Comparison of ENCODE assay signal across 8 cellular contexts in the genomic region with DNA sequence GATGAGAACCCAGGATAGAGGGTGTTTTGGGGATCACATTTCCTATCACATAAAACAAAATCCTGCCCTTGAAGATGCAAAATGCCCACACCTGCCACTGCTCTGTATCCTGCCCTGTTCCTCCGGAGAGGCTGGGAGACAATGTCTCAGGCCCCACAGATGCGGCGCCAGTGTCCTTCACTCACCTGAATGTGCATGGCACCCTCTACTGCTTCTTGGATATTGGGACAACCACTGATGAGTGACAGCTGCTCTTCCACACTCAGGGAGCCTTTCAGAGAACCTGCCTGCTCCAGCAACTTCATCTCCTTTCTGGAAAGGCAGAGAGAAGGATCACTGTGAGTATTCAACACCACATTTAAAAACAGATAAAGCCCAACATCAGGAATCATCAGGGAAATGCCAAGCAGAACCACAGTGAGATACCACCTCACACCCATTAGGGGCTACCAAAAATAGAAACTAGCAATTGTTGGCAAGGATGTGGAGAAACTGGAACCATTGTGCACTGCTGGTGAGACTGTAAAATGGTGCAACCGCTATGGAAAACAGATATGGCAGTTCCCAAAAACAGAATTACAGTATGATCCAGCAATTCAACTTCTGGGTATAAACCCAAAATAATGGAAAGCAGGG. TPM values are rescaled to one million over a fixed set of nuclear protein-coding genes. Genes with fewer than 3 reads are reported as not detected.
DNase-seq lines count a peak whose midpoint lies in the region; ATAC-seq and TF ChIP-seq lines count a peak whose summit lies in the region.

No MANE protein-coding gene starts in this region.

- in situ Hi-C loops in IMR-90 (cut with MboI; ENCODE audit: low sequenced_read_pairs): no loop called here

- H3K27me3 ChIP-seq in IMR-90 (ENCODE audit: control insufficient read depth, insufficient read depth, low read length) (no peaks in the 10 kb centered on the region), WERI-Rb-1 (ENCODE audit: insufficient read depth, low read depth, severe bottlenecking) (no peaks in the 10 kb centered on the region), neural cell (ENCODE audit: insufficient read depth, low read depth, low read length) (no peaks in the 10 kb centered on the region)

- POLR2A ChIA-PET in IMR-90 (lab: Charles Lee; ENCODE audit: unreplicated experiment): no interaction called here

- dilution Hi-C loops in IMR-90 (cut with HindIII; ENCODE audit: low sequenced_read_pairs, unreplicated experiment): loop anchor here (25.0 kb wide), 1 partner anchor 302 kb away; a partner anchor contains a TSS

- TF ChIP-seq CTCF in IMR-90 (conservative IDR thresholded peaks at IDR 0.05; ENCODE audit: low read depth, low read length): peak; percentile 81
- peak; percentile 26; the same call in 1 of the 2 replicates for TF ChIP-seq CTCF in WERI-Rb-1 (IDR thresholded peaks at IDR 0.05; ENCODE audit: low read depth, low read length)
- TF ChIP-seq CTCF in neural cell (IDR thresholded peaks at IDR 0.05; ENCODE audit: poor library complexity, severe bottlenecking): peak; percentile 76

- no peaks in the 10 kb centered on the region for H3K79me1 ChIP-seq in IMR-90 (ENCODE audit: low read depth in 1 of 2, low read length in 2 of 2)

- H3F3A ChIP-seq in neural cell (ENCODE audit: insufficient read depth, low read length, poor library complexity, severe bottlenecking): no peaks in the 10 kb centered on the region

- H3K4ac ChIP-seq in IMR-90 (ENCODE audit: low read depth, low read length): no peak overlapping the region

- intact Hi-C loops in IMR-90 (cut with micrococcal nuclease): loop anchor here (1.0 kb wide), 2 partner anchors 292 to 307 kb away; no protein-coding TSS in a partner anchor

- H2BK120ac ChIP-seq in IMR-90 (ENCODE audit: low read depth, low read length): no peak overlapping the region

- no peak overlapping the region for H2AK9ac ChIP-seq in IMR-90 (replicated peaks; ENCODE audit: low read depth, low read length, poor library complexity)

- H3K9ac ChIP-seq in IMR-90 (ENCODE audit: low read depth, low read length): no peak overlapping the region
- H3K9ac ChIP-seq in neural cell (ENCODE audit: low read length): no peak overlapping the region

- no peak overlapping the region for H3K56ac ChIP-seq in IMR-90 (ENCODE audit: extremely low read depth, insufficient read depth, low read length)

- CTCF ChIA-PET in IMR-90 (lab: Yijun Ruan, JAX): interaction anchor here (0.6 to 2.3 kb wide), 6 partner anchors 287 to 313 kb away, joined by 3 to 16 read pairs (median 4); no protein-coding TSS in a partner anchor

- H4K8ac ChIP-seq in IMR-90 (ENCODE audit: low read depth in 2 of 2, low read length in 2 of 2): no peak overlapping the region

- 38% methylated on average over 1 of the region's 4 CpGs; no CpG with 5 or more reads in 1 of the 2 experiments for WGBS in IMR-90 (ENCODE audit: extremely low coverage in 2 of 2, insufficient read length in 1 of 2), 2 experiments

- no TSS peak for BruUV-seq in IMR-90 (replicated peaks; lab: Mats Ljungman, UMichigan)

- no peak overlapping the region for H2BK20ac ChIP-seq in IMR-90 (ENCODE audit: low read depth, low read length)

- H3K14ac ChIP-seq in IMR-90 (replicated peaks; ENCODE audit: low read depth, low read length): no peak overlapping the region

- no peak overlapping the region for H3K23ac ChIP-seq in IMR-90 (ENCODE audit: low read depth, low read length)

- H3K4me2 ChIP-seq in IMR-90 (ENCODE audit: low read depth, low read length) (no peak overlapping the region), neural cell (ENCODE audit: low read length) (no peak overlapping the region)

- no peak overlapping the region for H2BK5ac ChIP-seq in IMR-90 (ENCODE audit: low read depth, low read length, poor library complexity, severe bottlenecking)

- H4K91ac ChIP-seq in IMR-90 (ENCODE audit: insufficient read depth, low read depth, low read length): no peak overlapping the region

- H3K27ac ChIP-seq in IMR-90 (ENCODE audit: insufficient read depth, low read length) (no peak overlapping the region), WERI-Rb-1 (no peak overlapping the region), neural cell (ENCODE audit: low read length) (no peak overlapping the region)

- H3K9me3 ChIP-seq in IMR-90 (ENCODE audit: control insufficient read depth, insufficient read depth, low read length) (no peaks in the 10 kb centered on the region), WERI-Rb-1 (ENCODE audit: severe bottlenecking) (no peaks in the 10 kb centered on the region), neural cell (ENCODE audit: low read length) (no peaks in the 10 kb centered on the region)

- no peak overlapping the region for H3K4me3 ChIP-seq in IMR-90 (ENCODE audit: insufficient read depth, low read depth, low read length)
- no peak overlapping the region for H3K4me3 ChIP-seq in WERI-Rb-1 (ENCODE audit: low read depth, low read length)
- H3K4me3 ChIP-seq in neural cell (ENCODE audit: low read length): no peak overlapping the region

- peak overlapping the region; percentile 56 for H2AFZ ChIP-seq in IMR-90 (replicated peaks; ENCODE audit: low read length, poor library complexity)
- no peak overlapping the region for H2AFZ ChIP-seq in neural cell (ENCODE audit: low read depth, low read length)

- H2BK15ac ChIP-seq in IMR-90 (ENCODE audit: low read depth, low read length): no peak overlapping the region

- H3K4me1 ChIP-seq in IMR-90 (ENCODE audit: control insufficient read depth, insufficient read depth, low read length): peaks cover 1% of the 10 kb centered on the region; the same call in 1 of the 2 replicates

- H2AK5ac ChIP-seq in IMR-90 (ENCODE audit: low read depth, low read length): no peak overlapping the region

- no peaks in the 10 kb centered on the region for H3K79me2 ChIP-seq in neural cell (replicated peaks; ENCODE audit: insufficient read depth, low read length)

- no peak overlapping the region for H4K5ac ChIP-seq in IMR-90 (ENCODE audit: low read depth, low read length)

- no peak for TF ChIP-seq EP300 in neural cell (conservative IDR thresholded peaks at IDR 0.05; ENCODE audit: poor library complexity, severe bottlenecking)

- ATAC-seq in IMR-90 (ENCODE audit: low read depth) (peak; percentile 88), HG03280 (IDR thresholded peaks at IDR 0.05; ENCODE audit: unreplicated experiment) (no peak), HG02571 (IDR thresholded peaks at IDR 0.05; ENCODE audit: unreplicated experiment) (no peak)

- H3K18ac ChIP-seq in IMR-90 (ENCODE audit: low read depth, low read length): no peak overlapping the region

- no peaks in the 10 kb centered on the region for H3K9me2 ChIP-seq in neural cell (ENCODE audit: insufficient read depth, low read length)

- no peaks in the 10 kb centered on the region for H3K9me1 ChIP-seq in IMR-90 (ENCODE audit: insufficient read depth, low read length)

- DNase-seq in NCI-H2107 treated with DMSO at 0.1 percent for 48 hours (lab: John Stamatoyannopoulos, UW; ENCODE audit: unreplicated experiment) (peak; percentile 42), NCI-H2107 (lab: John Stamatoyannopoulos, UW) (no peak), IMR-90 (peak; percentile 62), WERI-Rb-1 (no peak), NCI-H2196 treated with DMSO at 0.1 percent for 48 hours (lab: John Stamatoyannopoulos, UW; ENCODE audit: unreplicated experiment) (no peak)

- TF ChIP-seq RAD21 in IMR-90 (IDR thresholded peaks at IDR 0.05; ENCODE audit: low read length) (peak; percentile 97), neural cell (conservative IDR thresholded peaks at IDR 0.05) (peak; percentile 81)

- TF ChIP-seq POLR2A in IMR-90 (IDR thresholded peaks at IDR 0.05; ENCODE audit: low read depth, low read length): no peak

- H3K36me3 ChIP-seq in IMR-90 (ENCODE audit: control insufficient read depth, insufficient read depth, low read length) (no peaks in the 10 kb centered on the region), WERI-Rb-1 (no peaks in the 10 kb centered on the region), neural cell (ENCODE audit: insufficient read depth, low read length) (no peaks in the 10 kb centered on the region)

- H4K20me1 ChIP-seq in IMR-90 (ENCODE audit: insufficient read depth, low read length) (no peaks in the 10 kb centered on the region), neural cell (ENCODE audit: insufficient read depth) (no peaks in the 10 kb centered on the region)

TF ChIP-seq in IMR-90, 13 proteins besides CTCF, POLR2A, EP300 and RAD21:
- TF ChIP-seq SMC3 (IDR thresholded peaks at IDR 0.05; ENCODE audit: low read depth, low read length) (peak; percentile 82), FOS (IDR thresholded peaks at IDR 0.05; ENCODE audit: low read depth, low read length) (no peak)
TF ChIP-seq in IMR-90: peak in this region for 1.

TF ChIP-seq in neural cell, 6 proteins besides CTCF, POLR2A, EP300 and RAD21:
- TF ChIP-seq TAF1 (IDR thresholded peaks at IDR 0.05; ENCODE audit: low read depth) (no peak), SMC3 (conservative IDR thresholded peaks at IDR 0.05; ENCODE audit: poor library complexity) (peak; percentile 78)
TF ChIP-seq in neural cell: peak in this region for 1.

RNA-seq across cellular contexts. Expression of a gene that starts 36.4 kb away (rescaled TPM):
- 10.6 and 11.7 TPM in 2 replicates for total RNA-seq in IMR-90 (2012; rRNA removed)
- polyA plus RNA-seq in IMR-90 (2012; rRNA removed) (16.4 TPM in 2 replicates), neural cell (10.6 and 13.7 TPM in 2 replicates)
- 14.6 and 17.3 TPM in 2 replicates for polyA plus RNA-seq in IMR-90 (2012; cell fraction: cytosol; rRNA removed)
- 6.1 and 9.9 TPM in 2 replicates for polyA plus RNA-seq in IMR-90 (2012; cell fraction: nucleus; rRNA removed; ENCODE audit: low replicate concordance)
- 7.5 and 9.6 TPM in 2 replicates for polyA minus RNA-seq in neural cell

Comparison
In these comparisons a context has a peak if more than half of its experiments do, and no peak if none do; other contexts are left out.
1. DNase-seq: peak in NCI-H2107 treated with DMSO at 0.1 percent for 48 hours (single experiment) and IMR-90 (single experiment); none in NCI-H2107 (single experiment), WERI-Rb-1 (single experiment) and NCI-H2196 treated with DMSO at 0.1 percent for 48 hours (single experiment).
2. CTCF ChIP-seq: peak in every context shown above with its lines; median percentile 81 in IMR-90; 76 in neural cell; 26 in WERI-Rb-1.